17 cellular contexts compared by ENCODE assay signal in genomic region chr3:194999491-194999890, GRCh38.
DNase-seq lines count a peak whose midpoint lies in the region; ATAC-seq and TF ChIP-seq lines count a peak whose summit lies in the region.
"Had no signal": no experiment of that assay in that cellular context is flagged by ENCODE, and none has a peak within 500 bp of the region (broad histone marks: within the 10 kb centered on the region; RNA-seq: fewer than 3 reads in every experiment).

No MANE protein-coding gene starts in this region.

- H3K27me3 ChIP-seq in heart right ventricle (no peaks in the 10 kb centered on the region), vagina (no peaks in the 10 kb centered on the region)
- H3K27me3 ChIP-seq: BLaER1 had no signal

- WGBS in heart right ventricle, 2 donors = 89 to 95% methylated on average over 6 of the region's 6 CpGs

- no peak for TF ChIP-seq CTCF in heart right ventricle (IDR thresholded peaks at IDR 0.05)
- TF ChIP-seq CTCF in vagina (IDR thresholded peaks at IDR 0.05) = no peak

- DNase-seq in cardiac septum (ENCODE audit: low spot score) (peak; percentile 68), heart right ventricle (no peak), islet precursor cell (peak; percentile 25), posterior vena cava (ENCODE audit: low spot score) (peak; percentile 57), vagina (ENCODE audit: extremely low spot score in 2 of 2) (peak; percentile 49 to 62), Kasumi-1 (lab: John Stamatoyannopoulos, UW) (no peak), DMS114 treated with DMSO at 0.1 percent for 48 hours (lab: John Stamatoyannopoulos, UW; ENCODE audit: unreplicated experiment) (no peak)
- DNase-seq: 8988T, COR-L47, DMS 273 treated with DMSO at 0.1 percent for 48 hours, GM23248, IMR-90 had no signal

- TF ChIP-seq POLR2A in vagina (IDR thresholded peaks at IDR 0.05) = no peak

- ATAC-seq in heart right ventricle = no peak
- no peak for ATAC-seq in GM21619 (IDR thresholded peaks at IDR 0.05; ENCODE audit: unreplicated experiment)
- ATAC-seq: CD8-positive, alpha-beta T cell had no signal

- H3K4me1 ChIP-seq in heart right ventricle (peaks cover 2 to 26% (median 10%) of the 10 kb centered on the region in 9 donors), vagina (peaks cover 22% of the 10 kb centered on the region)

- no peak overlapping the region for H3K4me3 ChIP-seq in heart right ventricle
- H3K4me3 ChIP-seq in vagina = no peak overlapping the region
- H3K4me3 ChIP-seq: BLaER1, GM23248, HAP-1 had no signal

- intact Hi-C loops in cardiac septum (cut with DNase I) (no loop called here), heart right ventricle (cut with DNase I) (loop anchor here in 1 of 10 donors (10.0 kb wide), 1 partner anchor 315 kb away; the partner anchor contains the start of gene FAM43A), posterior vena cava (cut with DNase I) (no loop called here), vagina (cut with DNase I) (no loop called here)

- H3K36me3 ChIP-seq in heart right ventricle = no peaks in the 10 kb centered on the region
- H3K36me3 ChIP-seq in vagina = no peaks in the 10 kb centered on the region
- H3K36me3 ChIP-seq: BLaER1, HAP-1 had no signal

- no peaks in the 10 kb centered on the region for H3K9me3 ChIP-seq in heart right ventricle
- H3K9me3 ChIP-seq in vagina = no peaks in the 10 kb centered on the region
- H3K9me3 ChIP-seq: BLaER1, HAP-1 had no signal

- H3K27ac ChIP-seq in heart right ventricle (no peak overlapping the region), vagina (no peak overlapping the region)
- H3K27ac ChIP-seq: BLaER1, GM23248, HL-60 had no signal

Comparison
In these comparisons a context has a peak if more than half of its experiments do, and no peak if none do; other contexts are left out.
1. DNase-seq: peak in cardiac septum (single experiment), islet precursor cell (single experiment), posterior vena cava (single experiment) and vagina (2 of 2); none in heart right ventricle (0 of 2), Kasumi-1 (0 of 2) and DMS114 treated with DMSO at 0.1 percent for 48 hours (single experiment).